In the genomic region with DNA sequence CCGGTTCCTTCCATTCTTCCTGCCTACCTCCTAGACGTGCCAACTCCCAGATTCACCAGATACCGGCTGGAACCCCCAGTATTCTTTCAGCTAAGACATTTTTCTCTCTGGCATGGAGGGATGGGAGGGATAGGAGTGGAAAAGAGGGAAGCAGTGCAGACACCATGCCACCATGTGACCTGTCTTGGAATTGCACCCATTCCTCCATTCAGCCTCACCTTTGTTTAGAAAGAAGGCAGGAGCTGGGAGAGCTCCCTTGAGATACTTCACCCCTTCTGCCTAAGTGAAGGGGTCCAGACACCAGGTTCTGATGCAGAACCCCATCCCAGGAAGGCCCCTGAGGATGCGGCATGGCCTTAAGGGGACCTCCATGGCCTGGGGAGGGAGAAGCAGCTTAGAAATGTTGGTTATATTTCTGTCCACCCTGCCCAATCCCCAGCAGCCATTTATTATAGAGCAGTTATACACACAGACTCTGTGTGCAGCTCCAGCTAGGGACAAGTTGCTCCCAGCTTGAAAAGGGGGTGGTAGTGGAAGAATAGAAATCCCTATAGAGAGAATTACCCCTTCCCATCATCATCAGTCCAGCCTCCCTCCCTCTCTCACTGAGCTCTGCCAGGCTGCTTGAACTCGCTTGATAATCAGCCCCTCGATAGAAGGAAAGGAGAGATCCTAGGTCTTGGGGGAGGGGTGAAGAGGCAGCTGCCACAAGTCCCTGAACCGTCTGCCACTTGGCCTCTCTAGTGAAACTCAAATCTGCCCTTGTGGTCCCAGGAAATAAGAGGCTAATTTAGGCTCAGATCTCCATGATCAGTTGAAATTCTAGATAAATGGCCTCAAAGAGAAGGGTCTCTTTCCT, we compare ENCODE assay signal across 8 cellular contexts. TPM values are rescaled to one million over a fixed set of nuclear protein-coding genes. Genes with fewer than 3 reads are reported as not detected.
A peak's percentile ranks its signal among the peaks of the same experiment; 100 is the strongest.
DNase-seq lines count a peak whose midpoint lies in the region; ATAC-seq and TF ChIP-seq lines count a peak whose summit lies in the region.

No MANE protein-coding gene starts in this region.

- CTCF ChIA-PET in A673 (lab: Charles Lee): interaction anchor here (0.6 to 2.4 kb wide), 8 partner anchors 10 to 686 kb away, joined by 3 to 39 read pairs (median 6); no protein-coding TSS in a partner anchor

- DNase-seq in A673 (ENCODE audit: low spot score) (peak; percentile 72), GM12864 (ENCODE audit: low read depth) (no peak), NCI-H345 treated with DMSO at 0.1 percent for 48 hours (lab: John Stamatoyannopoulos, UW; ENCODE audit: unreplicated experiment) (peak; percentile 23), cerebellum (ENCODE audit: low spot score) (peak; percentile 84), lung microvascular endothelial cell (ENCODE audit: low read depth in 2 of 2) (peak; percentile 40 to 53), vagina (ENCODE audit: extremely low spot score in 2 of 2) (peak; percentile 49 to 74), globus pallidus (ENCODE audit: low spot score) (no peak)

- TF ChIP-seq POLR2A in vagina (IDR thresholded peaks at IDR 0.05): no peak

- H3K9me3 ChIP-seq in A673 (ENCODE audit: low read depth, low read length, poor library complexity, severe bottlenecking) (no peaks in the 10 kb centered on the region), vagina (no peaks in the 10 kb centered on the region)

- H3K27ac ChIP-seq in A673 (ENCODE audit: low read depth, low read length, poor library complexity, severe bottlenecking) (peak overlapping the region; percentile 62), vagina (peak overlapping the region; percentile 90)

- TF ChIP-seq CTCF in A673 (conservative IDR thresholded peaks at IDR 0.05; ENCODE audit: low read depth, low read length) (peak; percentile 76), GM12864 (IDR thresholded peaks at IDR 0.05; ENCODE audit: low read depth, low read length, missing control alignments) (peak; percentile 70), vagina (IDR thresholded peaks at IDR 0.05) (peak in 2 of 3 experiments; percentile 24 to 45)

- intact Hi-C loops in A673 (cut with micrococcal nuclease; ENCODE audit: unreplicated experiment): loop anchor here (2.0 kb wide), 1 partner anchor 96 kb away; no protein-coding TSS in a partner anchor
- intact Hi-C loops in vagina (cut with DNase I): no loop called here

- H3K4me1 ChIP-seq in A673 (ENCODE audit: insufficient read depth, low read length, poor library complexity, severe bottlenecking) (peaks cover 33% of the 10 kb centered on the region), vagina (peaks cover 50% of the 10 kb centered on the region)

- POLR2A ChIA-PET in A673 (lab: Charles Lee; ENCODE audit: low non-redundant PET): interaction anchor here (0.6 kb wide), 1 partner anchor 52 kb away, joined by 10 read pairs; no protein-coding TSS in a partner anchor

- H3K4me3 ChIP-seq in A673 (ENCODE audit: low read depth, low read length, poor library complexity, severe bottlenecking) (no peak overlapping the region), GM12864 (ENCODE audit: low read depth, low read length) (no peak overlapping the region), vagina (no peak overlapping the region)

- peaks cover 10% of the 10 kb centered on the region for H3K36me3 ChIP-seq in A673 (ENCODE audit: insufficient read depth, low read length, poor library complexity, severe bottlenecking)
- H3K36me3 ChIP-seq in vagina: peaks cover 0 to 5% of the 10 kb centered on the region in 2 donors

- no TSS peak for BruUV-seq in A673 (replicated peaks; lab: Mats Ljungman, UMichigan)

- no peak for ATAC-seq in GM19324 (IDR thresholded peaks at IDR 0.05; ENCODE audit: low FRiP score, unreplicated experiment)

- H3K27me3 ChIP-seq in A673 (replicated peaks; ENCODE audit: insufficient read depth, low read depth, low read length, poor library complexity) (no peaks in the 10 kb centered on the region), vagina (no peaks in the 10 kb centered on the region)

RNA-seq across cellular contexts. Expression of a gene that starts 5.1 kb away (rescaled TPM):
- total RNA-seq in A673 (2021) (11.9 and 13.0 TPM in 2 replicates), cerebellum (18.6 TPM), lung microvascular endothelial cell (2.4 and 3.1 TPM in 2 replicates), vagina (6.9 TPM)

RNA-seq across cellular contexts. Expression of a gene that starts 36.6 kb away (rescaled TPM):
- total RNA-seq in A673 (2021) (0.11 and 0.13 TPM in 2 replicates), cerebellum (12.0 TPM), lung microvascular endothelial cell (not detected in 2 replicates), vagina (0.25 TPM)

Comparison
In these comparisons a context has a peak if more than half of its experiments do, and no peak if none do; other contexts are left out.
1. DNase-seq: peak in A673 (single experiment), NCI-H345 treated with DMSO at 0.1 percent for 48 hours (single experiment), cerebellum (single experiment), lung microvascular endothelial cell (2 of 2) and vagina (2 of 2); none in GM12864 (single experiment) and globus pallidus (single experiment).
2. RNA of a gene that starts 36.6 kb away (total RNA-seq): 12.0 TPM in cerebellum (single experiment); 0.25 TPM in vagina (single experiment), 0.11 to 0.13 TPM in A673 and not detected in lung microvascular endothelial cell; every median in the first group is over 10 times any median in the second.
3. Peak in every context shown above with its lines, with median percentiles within 50 percentile points of each other: CTCF ChIP-seq.